In the genomic region with DNA sequence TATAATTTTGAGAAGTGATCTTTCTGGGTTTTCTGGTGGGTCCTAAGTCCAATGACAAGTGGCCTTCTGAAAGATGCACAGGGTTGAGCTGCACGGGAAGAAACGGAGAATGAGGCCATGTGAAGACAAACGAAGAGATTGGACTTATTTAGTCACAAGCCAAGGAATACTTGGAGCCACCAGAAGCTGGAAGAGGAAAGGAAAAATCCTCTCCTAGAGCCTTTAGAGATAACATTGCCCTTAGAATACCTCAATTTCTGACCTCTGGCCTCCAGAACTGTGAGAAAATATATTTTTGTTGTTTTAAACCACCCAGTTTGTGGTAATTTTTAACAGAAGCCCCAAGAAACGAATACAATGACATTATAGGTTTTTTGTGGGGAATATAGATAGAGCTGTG, we compare ENCODE assay signal across 27 cellular contexts.
"Had no signal": no experiment of that assay in that cellular context is flagged by ENCODE, and none has a peak within 500 bp of the region (broad histone marks: within the 10 kb centered on the region; RNA-seq: fewer than 3 reads in every experiment).

No MANE protein-coding gene starts in this region.

- H3K4me1 ChIP-seq: adrenal gland, body of pancreas, colonic mucosa had no signal

- H3K27me3 ChIP-seq: adrenal gland, body of pancreas, colonic mucosa had no signal

- H3K4me3 ChIP-seq: adrenal gland, body of pancreas, colonic mucosa had no signal

- H3K36me3 ChIP-seq: adrenal gland, colonic mucosa had no signal

- ATAC-seq: activated CD4-positive, alpha-beta T cell treated with anti-CD3 and anti-CD28 coated beads for 36 hours; activated CD8-positive, alpha-beta memory T cell treated with anti-CD3 and anti-CD28 coated beads, Interleukin-2, amount 10 ng/mL, durations not matched to agents 7 days and 5 days; activated CD8-positive, alpha-beta T cell treated with anti-CD3 and anti-CD28 coated beads, Interleukin-2, amount 10 ng/mL, durations not matched to agents 7 days and 5 days; activated naive CD8-positive, alpha-beta T cell treated with anti-CD3 and anti-CD28 coated beads, Interleukin-2, amount 50 U/mL, for 24 hours had no signal

- DNase-seq: activated CD4-positive, alpha-beta memory T cell treated with anti-CD3 and anti-CD28 coated beads for 36 hours; activated CD4-positive, alpha-beta T cell treated with anti-CD3 and anti-CD28 coated beads for 36 hours; activated CD4-positive, alpha-beta T cell treated with anti-CD3 and anti-CD28 coated beads, Interleukin-2, amount 10 ng/mL, durations not matched to agents 24 days and 14 days; activated CD4-positive, CD25-positive, alpha-beta regulatory T cell; activated CD4-positive, CD25-positive, alpha-beta regulatory T cell treated with anti-CD3 and anti-CD28 coated beads, Interleukin-2, amount 50 U/mL, for 72 hours; activated CD8-positive, alpha-beta memory T cell treated with anti-CD3 and anti-CD28 coated beads, Interleukin-2, amount 10 ng/mL, durations not matched to agents 7 days and 5 days; activated CD8-positive, alpha-beta memory T cell treated with anti-CD3 and anti-CD28 coated beads, Interleukin-2, amount 50 U/mL, for 4 hours; activated CD8-positive, alpha-beta T cell treated with anti-CD3 and anti-CD28 coated beads, Interleukin-2, amount 10 ng/mL, durations not matched to agents 7 days and 5 days; activated effector memory CD4-positive, alpha-beta T cell treated with anti-CD3 and anti-CD28 coated beads, Interleukin-2, amount 50 U/mL, for 16 hours; activated naive CD4-positive, alpha-beta T cell treated with anti-CD3 and anti-CD28 coated beads for 36 hours; activated naive CD8-positive, alpha-beta T cell treated with anti-CD3 and anti-CD28 coated beads for 36 hours; activated naive CD8-positive, alpha-beta T cell treated with anti-CD3 and anti-CD28 coated beads, Interleukin-2, amount 50 U/mL, for 24 hours; activated T-cell treated with anti-CD3 and anti-CD28 coated beads, Interleukin-2, amount 50 U/mL, for 1 hour; activated T-cell treated with anti-CD3 and anti-CD28 coated beads, Interleukin-2, amount 50 U/mL, for 48 hours; adrenal gland; amygdala; aorta; body of pancreas; central memory CD4-positive, alpha-beta T cell; cerebellar nuclear complex; colonic mucosa; effector CD8-positive, alpha-beta T cell; foreskin fibroblast; T-helper 2 cell had no signal

- H3K27ac ChIP-seq: adrenal gland, body of pancreas, colonic mucosa, epithelial cell of prostate had no signal

- H3K9me3 ChIP-seq: adrenal gland, colonic mucosa had no signal

- FAIRE-seq: endothelial cell of umbilical vein, frontal cortex had no signal
